ENCODE assay signal across 16 cellular contexts in the genomic region with DNA sequence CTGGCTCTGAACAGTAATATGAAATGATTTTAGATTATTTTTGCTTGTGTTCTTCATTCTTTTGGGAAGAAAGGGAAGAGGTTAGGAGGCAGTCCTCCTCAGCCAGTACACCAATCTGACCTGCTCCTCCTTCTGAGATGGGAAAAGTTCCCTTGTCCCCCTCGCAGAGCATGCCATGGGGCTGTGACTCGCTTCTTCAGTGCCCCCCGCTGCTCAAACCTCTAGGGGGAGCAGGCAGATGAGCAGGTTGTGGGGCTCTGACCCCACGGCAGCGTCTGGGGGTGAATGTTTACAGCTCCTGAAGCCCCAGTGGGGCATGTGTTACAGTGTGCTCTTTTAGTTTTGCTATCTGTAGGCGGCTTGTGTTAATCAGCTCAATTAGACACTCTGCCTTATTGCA.
"Had no signal": no experiment of that assay in that cellular context is flagged by ENCODE, and none has a peak within 500 bp of the region (broad histone marks: within the 10 kb centered on the region; RNA-seq: fewer than 3 reads in every experiment).

No MANE protein-coding gene starts in this region.

- H3K36me3 ChIP-seq: breast epithelium, left ventricle myocardium inferior, pancreas had no signal

- H3K9me3 Mint-ChIP-seq: activated T-helper 17 cell treated with anti-CD3 and anti-CD28 coated beads, Interleukin-2, amount 50 U/mL, for 72 hours; effector memory CD8-positive, alpha-beta T cell; naive thymus-derived CD4-positive, alpha-beta T cell had no signal

- H3K36me3 Mint-ChIP-seq: activated naive CD8-positive, alpha-beta T cell had no signal

- H3K4me3 Mint-ChIP-seq: activated naive CD8-positive, alpha-beta T cell; effector memory CD8-positive, alpha-beta T cell; naive thymus-derived CD4-positive, alpha-beta T cell had no signal

- H3K4me3 ChIP-seq: breast epithelium, left ventricle myocardium inferior, mucosa of descending colon, pancreas had no signal

- H3K27me3 Mint-ChIP-seq: activated naive CD8-positive, alpha-beta T cell; activated T-helper 17 cell treated with anti-CD3 and anti-CD28 coated beads, Interleukin-2, amount 50 U/mL, for 72 hours; effector memory CD8-positive, alpha-beta T cell; naive thymus-derived CD4-positive, alpha-beta T cell had no signal

- ATAC-seq: activated T-helper 17 cell treated with anti-CD3 and anti-CD28 coated beads, Interleukin-2, amount 50 U/mL, for 72 hours; effector memory CD8-positive, alpha-beta T cell; mucosa of descending colon; naive thymus-derived CD4-positive, alpha-beta T cell; pancreas had no signal

- DNase-seq: activated CD4-positive, alpha-beta T cell treated with anti-CD3 and anti-CD28 coated beads for 4 hours; activated CD8-positive, alpha-beta memory T cell treated with anti-CD3 and anti-CD28 coated beads for 24 hours; anterior cingulate cortex; dermis blood vessel endothelial cell; effector memory CD8-positive, alpha-beta T cell; foreskin melanocyte; left ventricle myocardium inferior; mucosa of descending colon; naive thymus-derived CD4-positive, alpha-beta T cell; pancreas; stimulated activated CD4-positive, alpha-beta T cell treated with anti-CD3 and anti-CD28 coated beads, Interleukin-12 subunit alpha, Interleukin-12 subunit beta, amount 100 ng/mL, for 4 hours; stimulated activated CD4-positive, alpha-beta T cell treated with anti-CD3 and anti-CD28 coated beads, Interleukin-2, amount 100 ng/mL, for 24 hours; T-helper 1 cell had no signal

- H3K27me3 ChIP-seq: breast epithelium, pancreas had no signal

- H3K27ac Mint-ChIP-seq: activated naive CD8-positive, alpha-beta T cell; activated T-helper 17 cell treated with anti-CD3 and anti-CD28 coated beads, Interleukin-2, amount 50 U/mL, for 72 hours; effector memory CD8-positive, alpha-beta T cell had no signal

- H3K27ac ChIP-seq: breast epithelium, left ventricle myocardium inferior, pancreas had no signal

- FAIRE-seq: pancreas had no signal
